In genomic region chr19:58450836-58451357, GRCh38 we compare ENCODE assay signal across 8 cellular contexts. TPM values are rescaled to one million over a fixed set of nuclear protein-coding genes. Genes with fewer than 3 reads are reported as not detected.
DNase-seq lines count a peak whose midpoint lies in the region; ATAC-seq and TF ChIP-seq lines count a peak whose summit lies in the region.

No MANE protein-coding gene starts in this region.

- no peak for DNase-seq in Caco-2
- no peak for DNase-seq in HFFc6
- no peak for DNase-seq in WTC11 (ENCODE audit: low spot score)
- DNase-seq in stimulated activated effector memory CD8-positive, alpha-beta T cell treated with anti-CD3 and anti-CD28 coated beads, Interleukin-12 subunit alpha, Interleukin-12 subunit beta, amount 100 ng/mL, for 72 hours (ENCODE audit: low spot score in 2 of 2): no peak
- no peak for DNase-seq in HuH-7.5 (ENCODE audit: low spot score)
- DNase-seq in iPS-NIHi7 (ENCODE audit: extremely low spot score): no peak
- DNase-seq in COLO829 (ENCODE audit: low spot score): no peak

- H3K4me3 ChIP-seq in Caco-2 (ENCODE audit: low read depth, low read length) (peak overlapping the region; percentile 43), iPS-11a (ENCODE audit: low read depth, low read length) (peak overlapping the region; percentile 67)

- CTCF ChIA-PET in Caco-2 (lab: Charles Lee) (interaction anchor here (1.0 to 1.1 kb wide), 2 partner anchors 15 to 68 kb away, joined by 3 to 9 read pairs; partner anchors contain the start of gene ZBTB45), WTC11 (lab: Charles Lee) (interaction anchor here (0.5 to 1.4 kb wide), 7 partner anchors 11 to 268 kb away, joined by 3 to 7 read pairs (median 4); partner anchors contain the start of genes ZBTB45, ZNF132, ZNF497 and ZNF584)

- peak overlapping the region; percentile 90 for H3K4me3 Mint-ChIP-seq in Caco-2 (ENCODE audit: unreplicated experiment)
- peak overlapping the region; percentile 88 for H3K4me3 Mint-ChIP-seq in HFFc6
- H3K4me3 Mint-ChIP-seq in WTC11: peak overlapping the region; percentile 63
- H3K4me3 Mint-ChIP-seq in stimulated activated effector memory CD8-positive, alpha-beta T cell treated with anti-CD3 and anti-CD28 coated beads, Interleukin-12 subunit alpha, Interleukin-12 subunit beta, amount 100 ng/mL, for 72 hours: peak overlapping the region; percentile 84

- H3K27ac Mint-ChIP-seq in Caco-2 (ENCODE audit: unreplicated experiment) (peak overlapping the region; percentile 86), HFFc6 (peak overlapping the region; percentile 48; the same call in 1 of the 2 replicates), WTC11 (no peak overlapping the region)
- H3K27ac Mint-ChIP-seq in stimulated activated effector memory CD8-positive, alpha-beta T cell treated with anti-CD3 and anti-CD28 coated beads, Interleukin-12 subunit alpha, Interleukin-12 subunit beta, amount 100 ng/mL, for 72 hours: peak overlapping the region; percentile 85

- peaks cover 3% of the 10 kb centered on the region; the same call in 1 of the 2 replicates for H3K4me1 ChIP-seq in Caco-2

- H3K36me3 ChIP-seq in Caco-2 (ENCODE audit: control insufficient read depth, insufficient read depth, low read length): no peaks in the 10 kb centered on the region

- peaks cover 19% of the 10 kb centered on the region for H3K4me1 Mint-ChIP-seq in Caco-2 (ENCODE audit: low read depth, unreplicated experiment)
- H3K4me1 Mint-ChIP-seq in HFFc6 (ENCODE audit: low read depth): peaks cover 25% of the 10 kb centered on the region
- peaks cover 7% of the 10 kb centered on the region for H3K4me1 Mint-ChIP-seq in WTC11
- H3K4me1 Mint-ChIP-seq in stimulated activated effector memory CD8-positive, alpha-beta T cell treated with anti-CD3 and anti-CD28 coated beads, Interleukin-12 subunit alpha, Interleukin-12 subunit beta, amount 100 ng/mL, for 72 hours: peaks cover 38% of the 10 kb centered on the region

- H3K36me3 Mint-ChIP-seq in Caco-2 (ENCODE audit: insufficient read depth, unreplicated experiment): no peaks in the 10 kb centered on the region
- peaks cover 27% of the 10 kb centered on the region for H3K36me3 Mint-ChIP-seq in HFFc6 (ENCODE audit: low read depth)
- peaks cover 22% of the 10 kb centered on the region for H3K36me3 Mint-ChIP-seq in WTC11
- H3K36me3 Mint-ChIP-seq in stimulated activated effector memory CD8-positive, alpha-beta T cell treated with anti-CD3 and anti-CD28 coated beads, Interleukin-12 subunit alpha, Interleukin-12 subunit beta, amount 100 ng/mL, for 72 hours: peaks cover 14% of the 10 kb centered on the region

- peak; percentile 38 for ATAC-seq in WTC11
- no peak for ATAC-seq in stimulated activated effector memory CD8-positive, alpha-beta T cell treated with anti-CD3 and anti-CD28 coated beads, Interleukin-12 subunit alpha, Interleukin-12 subunit beta, amount 100 ng/mL, for 72 hours

- H3K27me3 Mint-ChIP-seq in Caco-2 (ENCODE audit: insufficient read depth, unreplicated experiment) (no peaks in the 10 kb centered on the region), HFFc6 (ENCODE audit: insufficient read depth) (peaks cover 7% of the 10 kb centered on the region), WTC11 (ENCODE audit: low read depth) (peaks cover 70% of the 10 kb centered on the region)

- POLR2A ChIA-PET in Caco-2 (lab: Charles Lee) (interaction anchor here (1.2 kb wide), 1 partner anchor 42 kb away, joined by 14 read pairs; the partner anchor contains the start of gene ZNF584), WTC11 (lab: Charles Lee) (interaction anchor here (1.1 to 1.4 kb wide), 4 partner anchors 10 to 93 kb away, joined by 3 to 7 read pairs (median 4); partner anchors contain the start of genes TRIM28, ZNF497 and ZNF584)

- H3K27me3 ChIP-seq in Caco-2 (replicated peaks; ENCODE audit: control insufficient read depth, insufficient read depth, low read length): no peaks in the 10 kb centered on the region

- TF ChIP-seq CTCF in Caco-2 (IDR thresholded peaks at IDR 0.05; ENCODE audit: insufficient read depth in 1 of 2, low read depth in 1 of 2, low read length in 1 of 2, severe bottlenecking in 1 of 2, unreplicated experiment in 1 of 2) (no peak), HFFc6 (IDR thresholded peaks at IDR 0.05) (no peak), WTC11 (IDR thresholded peaks at IDR 0.05) (no peak)

- intact Hi-C loops in Caco-2 (cut with micrococcal nuclease; ENCODE audit: unreplicated experiment): loop anchor here (1.0 to 2.0 kb wide), 2 partner anchors 16 to 43 kb away; partner anchors contain the start of genes ZNF324 and ZNF584

- H3K9me3 Mint-ChIP-seq in Caco-2 (ENCODE audit: unreplicated experiment): peaks cover 28% of the 10 kb centered on the region
- H3K9me3 Mint-ChIP-seq in HFFc6: peaks cover 27% of the 10 kb centered on the region
- H3K9me3 Mint-ChIP-seq in WTC11: peaks cover 35% of the 10 kb centered on the region
- peaks cover 6% of the 10 kb centered on the region for H3K9me3 Mint-ChIP-seq in stimulated activated effector memory CD8-positive, alpha-beta T cell treated with anti-CD3 and anti-CD28 coated beads, Interleukin-12 subunit alpha, Interleukin-12 subunit beta, amount 100 ng/mL, for 72 hours

- BruUV-seq in Caco-2 (replicated peaks; lab: Mats Ljungman, UMichigan): no TSS peak

- peaks cover 31% of the 10 kb centered on the region for H3K9me3 ChIP-seq in Caco-2

TF ChIP-seq in WTC11, 78 proteins besides CTCF, POLR2A, EP300 and RAD21:
- TF ChIP-seq FOXK1 (CRISPR knock-in tag; IDR thresholded peaks at IDR 0.05) (no peak), MYBL2 (CRISPR knock-in tag; IDR thresholded peaks at IDR 0.05) (no peak), CDX4 (CRISPR knock-in tag; IDR thresholded peaks at IDR 0.05; ENCODE audit: borderline replicate concordance) (no peak), ZNF396 (CRISPR knock-in tag; IDR thresholded peaks at IDR 0.05; ENCODE audit: borderline replicate concordance) (no peak), ESRRA (CRISPR knock-in tag; IDR thresholded peaks at IDR 0.05; ENCODE audit: borderline replicate concordance) (no peak)
- TF ChIP-seq, protein P1, sequence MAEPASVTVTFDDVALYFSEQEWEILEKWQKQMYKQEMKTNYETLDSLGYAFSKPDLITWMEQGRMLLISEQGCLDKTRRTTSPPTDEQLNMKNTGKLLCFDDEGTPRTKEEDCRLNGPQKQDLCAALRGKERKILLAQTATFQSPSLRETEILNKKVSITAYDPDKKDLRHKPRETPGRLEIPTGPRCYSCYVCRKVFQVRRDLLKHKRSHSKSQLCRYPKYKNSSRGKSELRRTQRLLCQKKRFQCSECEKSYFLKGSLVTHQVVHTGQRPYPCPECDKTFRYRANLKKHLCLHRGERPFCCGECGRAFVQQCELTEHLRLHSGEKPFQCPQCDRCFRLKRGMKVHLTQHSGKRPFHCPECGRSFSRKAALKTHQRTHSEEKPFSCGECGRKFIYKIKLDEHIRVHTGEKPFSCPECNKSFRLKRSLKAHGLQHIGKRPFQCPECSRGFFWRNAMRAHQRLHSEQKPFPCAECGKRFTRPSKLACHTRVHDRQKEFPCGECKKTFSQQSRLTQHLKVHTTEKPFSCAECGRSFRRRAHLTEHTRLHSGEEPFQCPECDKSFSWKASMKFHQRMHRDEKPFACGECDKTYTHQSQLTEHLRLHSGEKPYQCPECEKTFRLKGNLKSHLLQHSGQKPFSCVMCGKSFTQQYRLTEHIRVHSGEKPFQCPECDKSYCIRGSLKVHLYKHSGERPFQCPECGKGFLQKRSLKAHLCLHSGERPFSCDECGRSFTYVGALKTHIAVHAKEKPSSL (CRISPR knock-in tag; conservative IDR thresholded peaks at IDR 0.05): no peak

RNA-seq across cellular contexts. Expression of gene ZNF324B, which starts 0.5 kb away (rescaled TPM):
- total RNA-seq in Caco-2 (2022) (4.6 and 6.8 TPM in 2 replicates), WTC11 (2021) (3.3 to 4.0 TPM (median 3.4 TPM) in 3 replicates)
- total RNA-seq in HFFc6 (2021; fragmentation: NEBNext Ultra II Directional; extraction: Animal tissue kit (Norgen Biotek cat#: 25700)): 1 to 10 TPM; 3.8 to 5.9 (median 4.7) TPM

RNA-seq across cellular contexts. Expression of gene ZNF132, which starts 10.9 kb away (rescaled TPM):
- total RNA-seq in Caco-2 (2022) (not detected in 2 replicates), WTC11 (2021) (2.3 to 2.7 TPM (median 2.6 TPM) in 3 replicates)
- 1 to 10 TPM; 4.0 to 5.2 (median 4.5) TPM for total RNA-seq in HFFc6 (2021; fragmentation: NEBNext Ultra II Directional; extraction: Animal tissue kit (Norgen Biotek cat#: 25700))

RNA-seq across cellular contexts. Expression of gene ZNF324, which starts 16.0 kb away (rescaled TPM):
- total RNA-seq in Caco-2 (2022): 9.8 and 10.6 TPM in 2 replicates
- 1 to 10 TPM; 5.6 to 7.5 (median 6.8) TPM for total RNA-seq in HFFc6 (2021; fragmentation: NEBNext Ultra II Directional; extraction: Animal tissue kit (Norgen Biotek cat#: 25700))
- 5.1 to 5.9 TPM (median 5.7 TPM) in 3 replicates for total RNA-seq in WTC11 (2021)

RNA-seq across cellular contexts. Expression of gene ZNF446, which starts 25.3 kb away (rescaled TPM):
- 8.6 and 9.7 TPM in 2 replicates for total RNA-seq in Caco-2 (2022)
- total RNA-seq in HFFc6 (2021; fragmentation: NEBNext Ultra II Directional; extraction: Animal tissue kit (Norgen Biotek cat#: 25700)): 1 to 10 TPM; 5.7 to 6.9 (median 6.2) TPM
- total RNA-seq in WTC11 (2021): 5.0 to 6.5 TPM (median 6.0 TPM) in 3 replicates

RNA-seq across cellular contexts. Expression of gene ZNF584, which starts 42.4 kb away (rescaled TPM):
- 4.9 and 5.7 TPM in 2 replicates for total RNA-seq in Caco-2 (2022)
- total RNA-seq in HFFc6 (2021; fragmentation: NEBNext Ultra II Directional; extraction: Animal tissue kit (Norgen Biotek cat#: 25700)): 10 to 100 TPM; 13.3 to 15.0 (median 14.0) TPM
- 6.6 to 6.8 TPM (median 6.8 TPM) in 3 replicates for total RNA-seq in WTC11 (2021)
